In genomic region chrX:132031867-132032266, GRCh38 we compare ENCODE assay signal across 17 cellular contexts. TPM values are rescaled to one million over a fixed set of nuclear protein-coding genes. Genes with fewer than 3 reads are reported as not detected.
DNase-seq lines count a peak whose midpoint lies in the region; ATAC-seq and TF ChIP-seq lines count a peak whose summit lies in the region.
"Had no signal": no experiment of that assay in that cellular context is flagged by ENCODE, and none has a peak within 500 bp of the region (broad histone marks: within the 10 kb centered on the region; RNA-seq: fewer than 3 reads in every experiment).

No MANE protein-coding gene starts in this region.

- CTCF ChIA-PET in CD8-positive, alpha-beta memory T cell (lab: Charles Lee): no interaction called here

- H3K4me2 ChIP-seq in SU-DHL-6 (ENCODE audit: low read depth, low read length, poor library complexity, severe bottlenecking): peak overlapping the region; percentile 23

- no peaks in the 10 kb centered on the region for H3K4me1 ChIP-seq in CD4-positive, CD25-positive, alpha-beta regulatory T cell (ENCODE audit: control insufficient read depth, insufficient read depth, low read length, poor library complexity, severe bottlenecking)
- H3K4me1 ChIP-seq in CD8-positive, alpha-beta memory T cell (ENCODE audit: insufficient read depth, low read length): peaks cover 39% of the 10 kb centered on the region
- H3K4me1 ChIP-seq: esophagus squamous epithelium, heart right ventricle had no signal

- H2AFZ ChIP-seq in SU-DHL-6 (ENCODE audit: low read depth, low read length, severe bottlenecking): no peak overlapping the region

- no peaks in the 10 kb centered on the region for H3K27me3 ChIP-seq in CD4-positive, CD25-positive, alpha-beta regulatory T cell (ENCODE audit: control insufficient read depth, insufficient read depth, low read length)
- H3K27me3 ChIP-seq in CD8-positive, alpha-beta memory T cell (ENCODE audit: insufficient read depth, low read length, poor library complexity, severe bottlenecking): no peaks in the 10 kb centered on the region
- no peaks in the 10 kb centered on the region for H3K27me3 ChIP-seq in SU-DHL-6 (ENCODE audit: low read length)

- peaks cover 4% of the 10 kb centered on the region; the same call in 1 of the 2 replicates for H3F3A ChIP-seq in SU-DHL-6 (ENCODE audit: insufficient read depth)

- H3K4me1 Mint-ChIP-seq in CD4-positive, CD25-positive, alpha-beta regulatory T cell: peaks cover 6 to 65% (median 31%) of the 10 kb centered on the region in 4 donors
- H3K4me1 Mint-ChIP-seq in CD8-positive, alpha-beta memory T cell: peaks cover 59 to 85% (median 70%) of the 10 kb centered on the region in 3 donors

- peaks cover 4% of the 10 kb centered on the region; the same call in 1 of the 2 replicates for H4K20me1 ChIP-seq in SU-DHL-6 (ENCODE audit: low read depth, low read length)

- H3K4me3 Mint-ChIP-seq in CD4-positive, CD25-positive, alpha-beta regulatory T cell: no peak overlapping the region
- H3K4me3 Mint-ChIP-seq in CD8-positive, alpha-beta memory T cell: peak overlapping the region in 6 of 7 donors; percentile 2 to 79 (median 34)
- H3K4me3 Mint-ChIP-seq: CD14-positive monocyte had no signal

- no peaks in the 10 kb centered on the region for H3K9me2 ChIP-seq in SU-DHL-6 (replicated peaks; ENCODE audit: insufficient read depth, low read length)

- H3K9me3 Mint-ChIP-seq in CD4-positive, CD25-positive, alpha-beta regulatory T cell: peaks cover 0 to 2% (median 0%) of the 10 kb centered on the region in 7 donors
- H3K9me3 Mint-ChIP-seq in CD8-positive, alpha-beta memory T cell: no peaks in the 10 kb centered on the region
- H3K9me3 Mint-ChIP-seq: CD14-positive monocyte had no signal

- no peaks in the 10 kb centered on the region for H3K9me3 ChIP-seq in CD4-positive, CD25-positive, alpha-beta regulatory T cell (ENCODE audit: control insufficient read depth in 2 of 2, low read length in 2 of 2)
- H3K9me3 ChIP-seq in CD8-positive, alpha-beta memory T cell (ENCODE audit: low read length): no peaks in the 10 kb centered on the region
- no peaks in the 10 kb centered on the region for H3K9me3 ChIP-seq in SU-DHL-6 (ENCODE audit: insufficient read depth, low read length)
- H3K9me3 ChIP-seq: esophagus squamous epithelium, heart right ventricle, spleen had no signal

- H3K27ac ChIP-seq in CD4-positive, CD25-positive, alpha-beta regulatory T cell (ENCODE audit: insufficient read depth, low read length, poor library complexity, severe bottlenecking): no peak overlapping the region
- no peak overlapping the region for H3K27ac ChIP-seq in CD8-positive, alpha-beta memory T cell (ENCODE audit: low read depth, low read length)
- H3K27ac ChIP-seq in SU-DHL-6 (ENCODE audit: low read depth, low read length): no peak overlapping the region
- H3K27ac ChIP-seq: esophagus squamous epithelium, heart right ventricle, spleen had no signal

- no peak overlapping the region for H3K9ac ChIP-seq in SU-DHL-6 (ENCODE audit: low read length)

- peaks cover 6% of the 10 kb centered on the region for H3K36me3 Mint-ChIP-seq in CD4-positive, CD25-positive, alpha-beta regulatory T cell
- peaks cover 0 to 7% (median 0%) of the 10 kb centered on the region in 3 donors for H3K36me3 Mint-ChIP-seq in CD8-positive, alpha-beta memory T cell

- peak overlapping the region; percentile 14 to 23 (median 16) for H3K27ac Mint-ChIP-seq in CD4-positive, CD25-positive, alpha-beta regulatory T cell
- H3K27ac Mint-ChIP-seq in CD8-positive, alpha-beta memory T cell: peak overlapping the region in 5 of 8 donors; percentile 4 to 66 (median 58)

- POLR2A ChIA-PET in CD8-positive, alpha-beta memory T cell (lab: Charles Lee): no interaction called here

- no peak overlapping the region for H3K4me3 ChIP-seq in CD4-positive, CD25-positive, alpha-beta regulatory T cell (ENCODE audit: low read depth, low read length)
- H3K4me3 ChIP-seq in CD8-positive, alpha-beta memory T cell (ENCODE audit: low read length): no peak overlapping the region
- H3K4me3 ChIP-seq in SU-DHL-6 (ENCODE audit: insufficient read depth, low read length, poor library complexity, severe bottlenecking): no peak overlapping the region
- H3K4me3 ChIP-seq in foreskin fibroblast (ENCODE audit: low read depth in 1 of 2, low read length in 2 of 2): no peak overlapping the region
- H3K4me3 ChIP-seq: esophagus squamous epithelium, heart right ventricle, spleen had no signal

- H3K79me2 ChIP-seq in SU-DHL-6 (ENCODE audit: insufficient read depth, low read length): peaks cover 83% of the 10 kb centered on the region

- DNase-seq in CD4-positive, CD25-positive, alpha-beta regulatory T cell: no peak
- DNase-seq in CD8-positive, alpha-beta memory T cell: no peak
- DNase-seq in left kidney (ENCODE audit: low read depth, low spot score) (peak; percentile 8), GOT3 (lab: John Stamatoyannopoulos, UW) (no peak), foreskin fibroblast (no peak)
- DNase-seq: dermis blood vessel endothelial cell, esophagus squamous epithelium, heart right ventricle, KG1, NCI-H1436, spleen had no signal

- no peaks in the 10 kb centered on the region for H3K36me3 ChIP-seq in CD4-positive, CD25-positive, alpha-beta regulatory T cell (ENCODE audit: control insufficient read depth, insufficient read depth, low read length)
- H3K36me3 ChIP-seq in CD8-positive, alpha-beta memory T cell (ENCODE audit: insufficient read depth, low read length): no peaks in the 10 kb centered on the region
- H3K36me3 ChIP-seq in SU-DHL-6 (ENCODE audit: low read length): no peaks in the 10 kb centered on the region
- H3K36me3 ChIP-seq: esophagus squamous epithelium, heart right ventricle, spleen had no signal

- TF ChIP-seq CTCF in SU-DHL-6 (IDR thresholded peaks at IDR 0.05; ENCODE audit: insufficient read depth, low read length, poor library complexity, severe bottlenecking) (no peak), foreskin fibroblast (IDR thresholded peaks at IDR 0.05; ENCODE audit: low read depth, low read length) (no peak)

- no peak for ATAC-seq in CD4-positive, CD25-positive, alpha-beta regulatory T cell (ENCODE audit: low read depth in 2 of 2)
- no peak for ATAC-seq in GM21529 (IDR thresholded peaks at IDR 0.05; ENCODE audit: unreplicated experiment)
- ATAC-seq: activated CD4-positive, CD25-positive, alpha-beta regulatory T cell treated with anti-CD3 and anti-CD28 coated beads, Interleukin-2, amount 50 U/mL, for 24 hours; HCT116; heart right ventricle; Panc1 had no signal

- H3K27me3 Mint-ChIP-seq in CD4-positive, CD25-positive, alpha-beta regulatory T cell: no peaks in the 10 kb centered on the region
- H3K27me3 Mint-ChIP-seq in CD8-positive, alpha-beta memory T cell: peaks cover 0 to 5% of the 10 kb centered on the region in 2 donors

RNA-seq across cellular contexts. Expression of gene STK26, which starts 8.8 kb away (rescaled TPM):
- total RNA-seq in CD4-positive, CD25-positive, alpha-beta regulatory T cell: 18.4 TPM
- 10 to 100 TPM; 19.1 to 29.6 (median 23.6) TPM for polyA plus RNA-seq in CD4-positive, CD25-positive, alpha-beta regulatory T cell
- total RNA-seq in CD8-positive, alpha-beta memory T cell: 10 to 100 TPM; 52.0 to 52.4 TPM
- 52.5 TPM for polyA plus RNA-seq in CD8-positive, alpha-beta memory T cell

Comparison
In these comparisons a context has a peak if more than half of its experiments do, and no peak if none do; other contexts are left out.
1. H3K4me3 Mint-ChIP-seq: peak in CD8-positive, alpha-beta memory T cell (6 of 7); none in CD4-positive, CD25-positive, alpha-beta regulatory T cell (0 of 4).